Comparison of ENCODE assay signal across 32 cellular contexts in genomic region chr11:47261291-47261800, GRCh38.
"Had no signal": no experiment of that assay in that cellular context is flagged by ENCODE, and none has a peak within 500 bp of the region (broad histone marks: within the 10 kb centered on the region; RNA-seq: fewer than 3 reads in every experiment).

No MANE protein-coding gene starts in this region.

- DNase-seq: activated CD4-positive, alpha-beta T cell treated with anti-CD3 and anti-CD28 coated beads for 36 hours; activated CD4-positive, alpha-beta T cell treated with anti-CD3 and anti-CD28 coated beads, Interleukin-2, amount 50 U/mL, for 48 hours; activated CD4-positive, CD25-positive, alpha-beta regulatory T cell; activated T-cell treated with anti-CD3 and anti-CD28 coated beads, Interleukin-2, amount 50 U/mL, for 4 hours; amniotic stem cell; brain microvascular endothelial cell; caudate nucleus; foreskin keratinocyte; heart left ventricle; hypothalamus; immature natural killer cell; kidney; left colon; midbrain; naive thymus-derived CD4-positive, alpha-beta T cell; nucleus accumbens; pancreas; sigmoid colon; small intestine; stimulated activated CD4-positive, alpha-beta T cell treated with anti-CD3 and anti-CD28 coated beads, Interleukin-1b, Interleukin-23, amount 100 ng/mL, for 48 hours; stimulated activated CD4-positive, alpha-beta T cell treated with anti-CD3 and anti-CD28 coated beads, Interleukin-4, amount 100 ng/mL, for 4 hours; stimulated activated CD8-positive, alpha-beta memory T cell treated with anti-CD3 and anti-CD28 coated beads, Interleukin-4, amount 100 ng/mL, for 48 hours; T-helper 17 cell; T1000; testis; transverse colon had no signal

- H3K4me3 Mint-ChIP-seq: activated CD4-positive, alpha-beta T cell treated with anti-CD3 and anti-CD28 coated beads for 36 hours; activated naive CD8-positive, alpha-beta T cell; activated T-cell treated with anti-CD3 and anti-CD28 coated beads, Interleukin-2, amount 50 U/mL, for 4 hours; immature natural killer cell; naive thymus-derived CD4-positive, alpha-beta T cell; stimulated activated memory B cell treated with anti-CD40 and anti-IgM and Interleukin-4, amounts not matched to agents 10 μg/mL and 1 μg/mL and 100 μg/mL, for 72 hours; T-helper 17 cell had no signal

- H3K9me3 ChIP-seq: heart left ventricle, pancreas, prostate gland, sigmoid colon, testis, transverse colon had no signal

- H3K9me3 Mint-ChIP-seq: activated T-cell treated with anti-CD3 and anti-CD28 coated beads, Interleukin-2, amount 50 U/mL, for 4 hours; activated T-helper 2 cell treated with anti-CD3 and anti-CD28 coated beads, Interferon-gamma antibody, Interleukin-2, Interleukin-4, amounts not matched to agents 10 μg/mL and 5 μg/mL and 100 μg/mL, durations not matched to agents 14 hours and 24 hours and 36 hours; immature natural killer cell; naive thymus-derived CD4-positive, alpha-beta T cell; stimulated activated memory B cell treated with anti-CD40 and anti-IgM and Interleukin-4, amounts not matched to agents 10 μg/mL and 1 μg/mL and 100 μg/mL, for 72 hours had no signal

- H3K36me3 ChIP-seq: brain microvascular endothelial cell, pancreas, prostate gland, sigmoid colon, transverse colon had no signal

- H3K4me3 ChIP-seq: heart left ventricle, pancreas, prostate gland, sigmoid colon, testis, transverse colon had no signal

- H3K27me3 Mint-ChIP-seq: activated CD4-positive, alpha-beta T cell treated with anti-CD3 and anti-CD28 coated beads for 36 hours; activated naive CD8-positive, alpha-beta T cell; naive thymus-derived CD4-positive, alpha-beta T cell; stimulated activated memory B cell treated with anti-CD40 and anti-IgM and Interleukin-4, amounts not matched to agents 10 μg/mL and 1 μg/mL and 100 μg/mL, for 72 hours; T-helper 17 cell had no signal

- H3K36me3 Mint-ChIP-seq: activated naive CD8-positive, alpha-beta T cell; stimulated activated memory B cell treated with anti-CD40 and anti-IgM and Interleukin-4, amounts not matched to agents 10 μg/mL and 1 μg/mL and 100 μg/mL, for 72 hours had no signal

- H3K27ac Mint-ChIP-seq: activated CD4-positive, alpha-beta T cell treated with anti-CD3 and anti-CD28 coated beads for 36 hours; activated naive CD8-positive, alpha-beta T cell; activated T-helper 2 cell treated with anti-CD3 and anti-CD28 coated beads, Interferon-gamma antibody, Interleukin-2, Interleukin-4, amounts not matched to agents 10 μg/mL and 5 μg/mL and 100 μg/mL, durations not matched to agents 14 hours and 24 hours and 36 hours; immature natural killer cell; naive thymus-derived CD4-positive, alpha-beta T cell; stimulated activated memory B cell treated with anti-CD40 and anti-IgM and Interleukin-4, amounts not matched to agents 10 μg/mL and 1 μg/mL and 100 μg/mL, for 72 hours; T-helper 17 cell had no signal

- ATAC-seq: activated CD4-positive, alpha-beta T cell treated with anti-CD3 and anti-CD28 coated beads for 36 hours; activated T-cell treated with anti-CD3 and anti-CD28 coated beads, Interleukin-2, amount 50 U/mL, for 4 hours; esophagus mucosa; foreskin keratinocyte; heart left ventricle; left colon; naive thymus-derived CD4-positive, alpha-beta T cell; pancreas; SK-N-SH treated with all-trans-retinoic acid at 6 μM for 48 hours; stimulated activated memory B cell treated with anti-CD40 and anti-IgM and Interleukin-4, amounts not matched to agents 10 μg/mL and 1 μg/mL and 100 μg/mL, for 72 hours; T-helper 17 cell had no signal

- H3K27ac ChIP-seq: brain microvascular endothelial cell, foreskin keratinocyte, heart left ventricle, pancreas, sigmoid colon, testis had no signal

- H3K27me3 ChIP-seq: brain microvascular endothelial cell, foreskin keratinocyte, heart left ventricle, pancreas, sigmoid colon, testis, transverse colon had no signal
